In genomic region chr4:71186566-71187398, GRCh38 we compare ENCODE assay signal across 8 cellular contexts.
DNase-seq lines count a peak whose midpoint lies in the region; ATAC-seq lines count a peak whose summit lies in the region.

No MANE protein-coding gene starts in this region.

- H3K36me3 ChIP-seq in neuronal stem cell (replicated peaks in 1 of 2; ENCODE audit: control insufficient read depth in 2 of 2, insufficient read depth in 2 of 2, low read length in 2 of 2), result no peaks in the 10 kb centered on the region

- H3K79me1 ChIP-seq in neuronal stem cell (ENCODE audit: low read depth, low read length), result no peaks in the 10 kb centered on the region

- H3K4ac ChIP-seq in neuronal stem cell (ENCODE audit: low read length), result no peak overlapping the region

- H2BK5ac ChIP-seq in neuronal stem cell (ENCODE audit: low read length), result no peak overlapping the region

- no CpG with 5 or more reads among the region's 105 CpGs for WGBS in neuronal stem cell (ENCODE audit: extremely low coverage in 2 of 2, insufficient read length in 2 of 2, insufficient replicate concordance in 1 of 2), 2 donors

- H3K18ac ChIP-seq in neuronal stem cell (ENCODE audit: low read length), result peak overlapping the region; percentile 93

- peak overlapping the region; percentile 94 for H3K4me2 ChIP-seq in neuronal stem cell (ENCODE audit: insufficient read depth, low read length, poor library complexity, severe bottlenecking)

- H3K4me1 ChIP-seq in neuronal stem cell (ENCODE audit: control insufficient read depth in 2 of 2, insufficient read depth in 1 of 2, low read depth in 1 of 2, low read length in 2 of 2), result peaks cover 2 to 3% of the 10 kb centered on the region in 2 donors

- H3K9me3 ChIP-seq in neuronal stem cell (replicated peaks in 1 of 2; ENCODE audit: control insufficient read depth in 2 of 2, insufficient read depth in 1 of 2, low read depth in 1 of 2, low read length in 2 of 2), result no peaks in the 10 kb centered on the region

- H3K14ac ChIP-seq in neuronal stem cell (ENCODE audit: low read length), result peak overlapping the region; percentile 38

- DNase-seq in DMS79 treated with DMSO at 0.1 percent for 48 hours (lab: John Stamatoyannopoulos, UW) (peak; percentile 17), NCI-H510A (lab: John Stamatoyannopoulos, UW) (peak; percentile 67), head of caudate nucleus (peak in 40 of 42 donors; percentile 13 to 72 (median 44)), neuronal stem cell (ENCODE audit: low spot score) (peak; percentile 51), middle frontal gyrus (ENCODE audit: extremely low spot score, low spot score) (no peak)
- peak; percentile 16 for DNase-seq in activated naive CD4-positive, alpha-beta T cell treated with anti-CD3 and anti-CD28 coated beads, Interleukin-2, amount 50 U/mL, for 16 hours

- no peak overlapping the region for H3K27ac ChIP-seq in neuronal stem cell (replicated peaks; ENCODE audit: low read length)

- no peak overlapping the region for H2BK15ac ChIP-seq in neuronal stem cell (ENCODE audit: low read length)

- H2BK12ac ChIP-seq in neuronal stem cell (ENCODE audit: low read length), result peak overlapping the region; percentile 89

- peaks cover 2 to 30% (median 2%) of the 10 kb centered on the region in 3 experiments for H3K27me3 ChIP-seq in neuronal stem cell (ENCODE audit: control insufficient read depth in 3 of 3, insufficient read depth in 3 of 3, low read depth in 1 of 3, low read length in 3 of 3)

- no peak overlapping the region for H2BK120ac ChIP-seq in neuronal stem cell (ENCODE audit: low read depth, low read length)

- H3K9ac ChIP-seq in neuronal stem cell (ENCODE audit: low read depth, low read length, poor library complexity), result peak overlapping the region; percentile 94

- no peak overlapping the region for H4K91ac ChIP-seq in neuronal stem cell (ENCODE audit: low read depth, low read length, poor library complexity)

- intact Hi-C loops in head of caudate nucleus (cut with DNase I), result no loop called here

- peak overlapping the region; percentile 98 for H2AFZ ChIP-seq in neuronal stem cell (ENCODE audit: low read length)

- H2AK5ac ChIP-seq in neuronal stem cell (ENCODE audit: low read depth, low read length), result no peak overlapping the region

- peak overlapping the region; percentile 40 for H3K23ac ChIP-seq in neuronal stem cell (ENCODE audit: low read depth, low read length, poor library complexity)

- no peak overlapping the region for H4K8ac ChIP-seq in neuronal stem cell (ENCODE audit: low read depth, low read length)

- ATAC-seq in GM21786 (IDR thresholded peaks at IDR 0.05; ENCODE audit: unreplicated experiment) (peak; percentile 40), HG03342 (IDR thresholded peaks at IDR 0.05; ENCODE audit: unreplicated experiment) (no peak)

- peak overlapping the region; percentile 67 to 86 for H3K4me3 ChIP-seq in neuronal stem cell (ENCODE audit: low read length in 2 of 2)
